In the genomic region with DNA sequence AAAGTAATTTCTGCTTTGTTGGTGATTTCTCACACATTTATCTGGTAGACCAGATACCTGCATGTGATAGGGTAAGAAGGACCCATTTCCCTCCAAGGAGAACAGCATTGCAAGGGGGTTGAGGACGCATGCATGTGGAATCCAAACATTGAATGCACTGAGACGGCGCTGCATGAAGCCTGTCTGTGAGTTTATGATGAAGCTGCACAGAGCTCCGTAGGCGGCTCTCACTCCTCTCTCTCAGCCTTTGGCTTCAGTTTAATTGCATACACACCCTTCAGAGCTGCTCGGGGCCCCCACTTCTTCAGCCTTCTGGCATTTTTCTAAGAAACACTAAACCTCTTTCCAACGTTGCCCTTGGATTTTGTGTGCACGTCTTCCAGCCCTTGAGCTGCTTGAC, we compare ENCODE assay signal across 1 cellular context.
TF ChIP-seq lines count a peak whose summit lies in the region.

No MANE protein-coding gene starts in this region.

TF ChIP-seq in IMR-90, 13 proteins besides CTCF, POLR2A, EP300 and RAD21:
- no peak for TF ChIP-seq RFX5 (IDR thresholded peaks at IDR 0.05; ENCODE audit: low read depth, low read length)
- no peak for TF ChIP-seq NFE2L2 (IDR thresholded peaks at IDR 0.05; ENCODE audit: low read depth, low read length)
- no peak for TF ChIP-seq MAZ (IDR thresholded peaks at IDR 0.05; ENCODE audit: borderline replicate concordance, low read depth, low read length)
- TF ChIP-seq, protein P1, sequence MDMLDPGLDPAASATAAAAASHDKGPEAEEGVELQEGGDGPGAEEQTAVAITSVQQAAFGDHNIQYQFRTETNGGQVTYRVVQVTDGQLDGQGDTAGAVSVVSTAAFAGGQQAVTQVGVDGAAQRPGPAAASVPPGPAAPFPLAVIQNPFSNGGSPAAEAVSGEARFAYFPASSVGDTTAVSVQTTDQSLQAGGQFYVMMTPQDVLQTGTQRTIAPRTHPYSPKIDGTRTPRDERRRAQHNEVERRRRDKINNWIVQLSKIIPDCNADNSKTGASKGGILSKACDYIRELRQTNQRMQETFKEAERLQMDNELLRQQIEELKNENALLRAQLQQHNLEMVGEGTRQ (IDR thresholded peaks at IDR 0.05; ENCODE audit: low read depth, low read length): no peak
- no peak for TF ChIP-seq SMC3 (IDR thresholded peaks at IDR 0.05; ENCODE audit: low read depth, low read length)
- no peak for TF ChIP-seq MXI1 (IDR thresholded peaks at IDR 0.05; ENCODE audit: borderline replicate concordance, low read depth, low read length)
- TF ChIP-seq CHD1 (IDR thresholded peaks at IDR 0.05; ENCODE audit: low read depth, low read length): no peak
- TF ChIP-seq RCOR1 (IDR thresholded peaks at IDR 0.05; ENCODE audit: insufficient replicate concordance, low read length): no peak
